In genomic region chr1:30911061-30911954, GRCh38 we compare ENCODE assay signal across 1 cellular context.
TF ChIP-seq lines count a peak whose summit lies in the region.

No MANE protein-coding gene starts in this region.

TF ChIP-seq in HepG2, 621 proteins besides CTCF, POLR2A, EP300 and RAD21 (continued from another document and continues in another):
- TF ChIP-seq ZHX2 (IDR thresholded peaks at IDR 0.05; ENCODE audit: low read depth) (no peak), ZHX2 (CRISPR knock-in tag; IDR thresholded peaks at IDR 0.05; ENCODE audit: borderline replicate concordance) (no peak), ZNF337 (CRISPR knock-in tag; IDR thresholded peaks at IDR 0.05; ENCODE audit: borderline replicate concordance, low read depth) (no peak), ZNF263 (CRISPR knock-in tag; IDR thresholded peaks at IDR 0.05) (0 out of 2 replicates have a peak, but pooled peaks have one; percentile 25), FOXO1 (CRISPR knock-in tag; IDR thresholded peaks at IDR 0.05) (no peak), RFXAP (CRISPR knock-in tag; IDR thresholded peaks at IDR 0.05; ENCODE audit: borderline replicate concordance) (0 out of 2 replicates have a peak, but pooled peaks have one; percentile 50), TMF1 (CRISPR knock-in tag; IDR thresholded peaks at IDR 0.05; ENCODE audit: low read depth) (no peak), HOXD1 (CRISPR knock-in tag; IDR thresholded peaks at IDR 0.05) (0 out of 2 replicates have a peak, but pooled peaks have one; percentile 22), ZNF282 (IDR thresholded peaks at IDR 0.05; ENCODE audit: partially characterized antibody) (no peak), PLRG1 (conservative IDR thresholded peaks at IDR 0.05) (no peak), MAF1 (CRISPR knock-in tag; IDR thresholded peaks at IDR 0.05; ENCODE audit: borderline replicate concordance) (0 out of 2 replicates have a peak, but pooled peaks have one; percentile 44), KDM2A (CRISPR knock-in tag; IDR thresholded peaks at IDR 0.05; ENCODE audit: borderline replicate concordance, low read depth) (no peak), ZBTB25 (CRISPR knock-in tag; IDR thresholded peaks at IDR 0.05) (no peak), SNAI1 (CRISPR knock-in tag; IDR thresholded peaks at IDR 0.05; ENCODE audit: borderline replicate concordance) (no peak), PATZ1 (CRISPR knock-in tag; IDR thresholded peaks at IDR 0.05) (peak; percentile 25; the same call in 1 of the 2 replicates), DZIP1 (CRISPR knock-in tag; IDR thresholded peaks at IDR 0.05) (no peak), PRPF4 (IDR thresholded peaks at IDR 0.05; ENCODE audit: low read depth, low read length, poor library complexity, severe bottlenecking) (peak; percentile 60), NR2F2 (IDR thresholded peaks at IDR 0.05; ENCODE audit: borderline replicate concordance, low read depth) (0 out of 2 replicates have a peak, but pooled peaks have one; percentile 21), SATB2 (CRISPR knock-in tag; IDR thresholded peaks at IDR 0.05) (no peak), SALL2 (CRISPR knock-in tag; IDR thresholded peaks at IDR 0.05) (0 out of 2 replicates have a peak, but pooled peaks have one; percentile 31), THAP11 (CRISPR knock-in tag; IDR thresholded peaks at IDR 0.05) (peak; percentile 15; the same call in 1 of the 2 replicates), JARID2 (CRISPR knock-in tag; IDR thresholded peaks at IDR 0.05; ENCODE audit: insufficient replicate concordance) (peak; percentile 60), ZNF10 (CRISPR knock-in tag; IDR thresholded peaks at IDR 0.05; ENCODE audit: borderline replicate concordance, low read depth) (no peak), ZNF234 (CRISPR knock-in tag; conservative IDR thresholded peaks at IDR 0.05) (no peak), TGIF2 (CRISPR knock-in tag; IDR thresholded peaks at IDR 0.05) (no peak), POGK (CRISPR knock-in tag; conservative IDR thresholded peaks at IDR 0.05) (no peak), RFXANK (CRISPR knock-in tag; IDR thresholded peaks at IDR 0.05) (no peak), ZNF788 (CRISPR knock-in tag; IDR thresholded peaks at IDR 0.05; ENCODE audit: borderline replicate concordance) (no peak; the same call in 1 of the 2 replicates), DNMT1 (CRISPR knock-in tag; IDR thresholded peaks at IDR 0.05) (no peak), MEF2D (CRISPR knock-in tag; IDR thresholded peaks at IDR 0.05) (no peak), SP5 (CRISPR knock-in tag; IDR thresholded peaks at IDR 0.05; ENCODE audit: borderline replicate concordance, low read depth) (peak; percentile 83; the same call in 1 of the 2 replicates), ZFP1 (CRISPR knock-in tag; IDR thresholded peaks at IDR 0.05) (no peak), LBX2 (CRISPR knock-in tag; IDR thresholded peaks at IDR 0.05; ENCODE audit: borderline replicate concordance) (no peak), STAG1 (CRISPR knock-in tag; IDR thresholded peaks at IDR 0.05) (peak; percentile 94), NR2F6 (IDR thresholded peaks at IDR 0.05) (no peak), NR2F6 (CRISPR knock-in tag; IDR thresholded peaks at IDR 0.05) (peak; percentile 31; the same call in 1 of the 2 replicates), HOXA5 (CRISPR knock-in tag; IDR thresholded peaks at IDR 0.05) (peak; percentile 50; the same call in 1 of the 2 replicates), ZNF431 (CRISPR knock-in tag; IDR thresholded peaks at IDR 0.05; ENCODE audit: borderline replicate concordance, low read depth) (no peak), AHDC1 (CRISPR knock-in tag; IDR thresholded peaks at IDR 0.05; ENCODE audit: borderline replicate concordance) (no peak), NPAS2 (CRISPR knock-in tag; IDR thresholded peaks at IDR 0.05; ENCODE audit: borderline replicate concordance) (no peak), ZFP37 (CRISPR knock-in tag; IDR thresholded peaks at IDR 0.05; ENCODE audit: borderline replicate concordance) (no peak), ZBTB1 (CRISPR knock-in tag; IDR thresholded peaks at IDR 0.05; ENCODE audit: borderline replicate concordance) (no peak), NFKB2 (CRISPR knock-in tag; IDR thresholded peaks at IDR 0.05; ENCODE audit: borderline replicate concordance) (peak; percentile 58; the same call in 1 of the 2 replicates)
